In genomic region chr7:99505324-99505662, GRCh38 we compare ENCODE assay signal across 8 cellular contexts. TPM values are rescaled to one million over a fixed set of nuclear protein-coding genes. Genes with fewer than 3 reads are reported as not detected.
DNase-seq lines count a peak whose midpoint lies in the region; ATAC-seq and TF ChIP-seq lines count a peak whose summit lies in the region.

No MANE protein-coding gene starts in this region.

- peaks cover 10% of the 10 kb centered on the region for H3K79me1 ChIP-seq in trophoblast cell (ENCODE audit: low read length)

- peak overlapping the region; percentile 96 for H4K8ac ChIP-seq in trophoblast cell (ENCODE audit: low read depth, low read length)

- H3K4ac ChIP-seq in trophoblast cell (ENCODE audit: low read depth, low read length), result peak overlapping the region; percentile 6

- no peaks in the 10 kb centered on the region for H4K20me1 ChIP-seq in OCI-LY1 (ENCODE audit: insufficient read depth, low read length)

- H3K36me3 ChIP-seq in OCI-LY1 (ENCODE audit: insufficient read depth, low read length), result peaks cover 13% of the 10 kb centered on the region; the same call in 1 of the 2 replicates
- peaks cover 0 to 5% of the 10 kb centered on the region in 2 experiments for H3K36me3 ChIP-seq in trophoblast cell (ENCODE audit: control insufficient read depth in 1 of 2, insufficient read depth in 2 of 2, low read length in 2 of 2)

- H2BK5ac ChIP-seq in trophoblast cell (ENCODE audit: low read depth, low read length, poor library complexity), result peak overlapping the region; percentile 32

- peak; percentile 14 for DNase-seq in epithelial cell of esophagus (ENCODE audit: low read depth)
- DNase-seq in trophoblast cell, result peak in 1 of 2 donors; percentile 29
- DNase-seq in NCI-H1436 treated with DMSO at 0.1 percent for 48 hours (lab: John Stamatoyannopoulos, UW), result no peak
- DNase-seq in NCI-H526 treated with DMSO at 0.1 percent for 48 hours (lab: John Stamatoyannopoulos, UW), result no peak
- no peak for DNase-seq in globus pallidus (ENCODE audit: low spot score)

- no peak for TF ChIP-seq CTCF in OCI-LY1 (IDR thresholded peaks at IDR 0.05; ENCODE audit: low read length)
- no peak for TF ChIP-seq CTCF in epithelial cell of esophagus (IDR thresholded peaks at IDR 0.05; ENCODE audit: insufficient read depth, low read depth, low read length, missing control alignments)

- H3K9me2 ChIP-seq in OCI-LY1 (ENCODE audit: low read depth, low read length), result no peaks in the 10 kb centered on the region

- no peaks in the 10 kb centered on the region for H3F3A ChIP-seq in OCI-LY1 (ENCODE audit: insufficient read depth, low read length)

- WGBS in trophoblast cell (ENCODE audit: extremely low coverage, insufficient coverage, insufficient read length), result no CpG with 5 or more reads among the region's 11 CpGs

- peaks cover 31% of the 10 kb centered on the region for H3K4me1 ChIP-seq in OCI-LY1 (ENCODE audit: insufficient read depth, low read length, severe bottlenecking)
- peaks cover 7 to 10% of the 10 kb centered on the region in 2 experiments for H3K4me1 ChIP-seq in trophoblast cell (ENCODE audit: control insufficient read depth in 1 of 2, insufficient read depth in 2 of 2, low read length in 2 of 2)

- peak overlapping the region; percentile 96 for H4K91ac ChIP-seq in trophoblast cell (ENCODE audit: low read depth, low read length)

- no peak overlapping the region for H2BK12ac ChIP-seq in trophoblast cell (ENCODE audit: low read length)

- H2AFZ ChIP-seq in OCI-LY1 (ENCODE audit: low read length) (no peak overlapping the region), trophoblast cell (ENCODE audit: insufficient read depth, low read length, poor library complexity) (peak overlapping the region; percentile 83)

- ATAC-seq in GM21619 (IDR thresholded peaks at IDR 0.05; ENCODE audit: unreplicated experiment) (peak; percentile 6), HG03280 (IDR thresholded peaks at IDR 0.05; ENCODE audit: unreplicated experiment) (no peak)

- H3K79me2 ChIP-seq in OCI-LY1 (ENCODE audit: insufficient read depth, low read length) (peaks cover 15% of the 10 kb centered on the region), trophoblast cell (ENCODE audit: control insufficient read depth, insufficient read depth, low read length, poor library complexity) (peaks cover 7% of the 10 kb centered on the region)

- peak overlapping the region; percentile 9 for H2AK5ac ChIP-seq in trophoblast cell (ENCODE audit: low read length)

- H3K18ac ChIP-seq in trophoblast cell (ENCODE audit: low read length), result peak overlapping the region; percentile 93

- peak overlapping the region; percentile 63 for H3K27ac ChIP-seq in OCI-LY1 (ENCODE audit: low read depth, low read length, poor library complexity, severe bottlenecking)
- H3K27ac ChIP-seq in trophoblast cell (ENCODE audit: low read depth, low read length), result no peak overlapping the region

- H3K14ac ChIP-seq in trophoblast cell (ENCODE audit: low read length), result peak overlapping the region; percentile 67

- H3K9ac ChIP-seq in OCI-LY1 (ENCODE audit: low read length) (peak overlapping the region; percentile 85), trophoblast cell (ENCODE audit: low read length) (peak overlapping the region; percentile 92)

- peak overlapping the region; percentile 78 for H3K4me3 ChIP-seq in OCI-LY1 (ENCODE audit: low read depth, low read length, poor library complexity, severe bottlenecking)
- peak overlapping the region; percentile 94 for H3K4me3 ChIP-seq in epithelial cell of esophagus (ENCODE audit: low read length)
- peak overlapping the region; percentile 91 for H3K4me3 ChIP-seq in trophoblast cell (ENCODE audit: low read depth, low read length)

- H3K27me3 ChIP-seq in OCI-LY1 (ENCODE audit: insufficient read depth, low read length) (no peaks in the 10 kb centered on the region), trophoblast cell (ENCODE audit: insufficient read depth, low read length) (no peaks in the 10 kb centered on the region)

- H3K4me2 ChIP-seq in OCI-LY1 (ENCODE audit: low read length) (peak overlapping the region; percentile 86), trophoblast cell (ENCODE audit: low read length) (peak overlapping the region; percentile 73)

- peak overlapping the region; percentile 80 for H4K12ac ChIP-seq in trophoblast cell (ENCODE audit: low read depth, low read length)

- no peak overlapping the region for H3K23ac ChIP-seq in trophoblast cell (ENCODE audit: low read length)

- H2BK120ac ChIP-seq in trophoblast cell (ENCODE audit: insufficient read depth, low read length, poor library complexity), result peak overlapping the region; percentile 49

- H3K9me3 ChIP-seq in OCI-LY1 (ENCODE audit: low read length) (no peaks in the 10 kb centered on the region), trophoblast cell (ENCODE audit: insufficient read depth, low read depth, low read length) (no peaks in the 10 kb centered on the region)

RNA-seq across cellular contexts. Expression of gene ZKSCAN5, which starts 0.8 kb away (rescaled TPM):
- 7.8 and 8.4 TPM in 2 replicates for polyA plus RNA-seq in trophoblast cell (2013)

RNA-seq across cellular contexts. Expression of gene ZNF394, which starts 5.2 kb away (rescaled TPM):
- polyA plus RNA-seq in trophoblast cell (2013), result 16.9 and 18.0 TPM in 2 replicates

RNA-seq across cellular contexts. Expression of gene ZNF789, which starts 32.6 kb away (rescaled TPM):
- 4.1 and 5.0 TPM in 2 replicates for polyA plus RNA-seq in trophoblast cell (2013)

RNA-seq across cellular contexts. Expression of gene ATP5MF, which starts 39.3 kb away (rescaled TPM):
- 482 and 489 TPM in 2 replicates for polyA plus RNA-seq in trophoblast cell (2013)

RNA-seq across cellular contexts. Expression of gene FAM200A, which starts 46.6 kb away (rescaled TPM):
- polyA plus RNA-seq in trophoblast cell (2013), result 4.3 and 4.6 TPM in 2 replicates
